Comparison of ENCODE assay signal across 29 cellular contexts in the genomic region with DNA sequence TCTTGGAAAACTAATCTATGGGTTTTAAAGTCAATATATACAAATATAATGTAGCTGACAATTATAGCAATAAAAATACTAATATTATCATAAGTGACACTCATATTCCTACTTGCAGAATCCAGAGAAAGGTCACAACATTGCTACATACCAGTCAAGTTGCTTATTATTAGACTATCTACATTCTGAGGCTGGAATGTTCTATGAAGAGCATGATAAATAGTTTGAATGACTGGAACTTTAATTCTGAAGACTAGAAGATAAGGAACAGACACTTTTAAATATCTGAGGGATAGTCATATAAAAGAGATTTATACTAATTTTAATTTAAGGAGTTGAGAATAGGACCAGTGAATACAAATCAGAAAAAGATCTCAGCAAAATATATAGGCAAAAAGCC.
"Had no signal": no experiment of that assay in that cellular context is flagged by ENCODE, and none has a peak within 500 bp of the region (broad histone marks: within the 10 kb centered on the region; RNA-seq: fewer than 3 reads in every experiment).

No MANE protein-coding gene starts in this region.

- H3K27me3 Mint-ChIP-seq: activated CD4-positive, alpha-beta memory T cell treated with anti-CD3 and anti-CD28 coated beads for 36 hours; activated CD4-positive, alpha-beta T cell treated with anti-CD3 and anti-CD28 coated beads for 36 hours; activated CD4-positive, alpha-beta T cell treated with anti-CD3 and anti-CD28 coated beads, Interleukin-2, amount 10 ng/mL, durations not matched to agents 24 days and 14 days; activated CD8-positive, alpha-beta memory T cell treated with anti-CD3 and anti-CD28 coated beads, Interleukin-2, amount 10 ng/mL, durations not matched to agents 7 days and 5 days; activated naive CD4-positive, alpha-beta T cell treated with anti-CD3 and anti-CD28 coated beads, Interleukin-2, amount 10 ng/mL, durations not matched to agents 7 days and 5 days; activated naive CD8-positive, alpha-beta T cell treated with anti-CD3 and anti-CD28 coated beads, Interleukin-2, amount 10 ng/mL, durations not matched to agents 7 days and 5 days had no signal

- H3K4me3 Mint-ChIP-seq: activated CD4-positive, alpha-beta memory T cell treated with anti-CD3 and anti-CD28 coated beads for 36 hours; activated CD4-positive, alpha-beta T cell treated with anti-CD3 and anti-CD28 coated beads for 36 hours; activated CD4-positive, alpha-beta T cell treated with anti-CD3 and anti-CD28 coated beads, Interleukin-2, amount 10 ng/mL, durations not matched to agents 24 days and 14 days; activated CD8-positive, alpha-beta memory T cell treated with anti-CD3 and anti-CD28 coated beads, Interleukin-2, amount 10 ng/mL, durations not matched to agents 7 days and 5 days; activated CD8-positive, alpha-beta T cell treated with anti-CD3 and anti-CD28 coated beads, Interleukin-2, amount 10 ng/mL, durations not matched to agents 7 days and 5 days; activated naive CD4-positive, alpha-beta T cell treated with anti-CD3 and anti-CD28 coated beads, Interleukin-2, amount 10 ng/mL, durations not matched to agents 7 days and 5 days; activated naive CD8-positive, alpha-beta T cell treated with anti-CD3 and anti-CD28 coated beads, Interleukin-2, amount 10 ng/mL, durations not matched to agents 7 days and 5 days; activated T-helper 1 cell treated with anti-CD3 and anti-CD28 coated beads, Interleukin-12 subunit alpha, Interleukin-12 subunit beta, Interleukin-2, Interleukin-4 antibody, amounts not matched to agents 30 ng/mL and 10 ng/mL and 1 ng/mL, durations not matched to agents 14 hours and 24 hours and 36 hours had no signal

- FAIRE-seq: endometrium, endothelial cell of umbilical vein had no signal

- H3K4me1 Mint-ChIP-seq: activated CD4-positive, alpha-beta T cell treated with anti-CD3 and anti-CD28 coated beads for 36 hours; activated CD4-positive, alpha-beta T cell treated with anti-CD3 and anti-CD28 coated beads, Interleukin-2, amount 10 ng/mL, durations not matched to agents 24 days and 14 days; activated CD8-positive, alpha-beta memory T cell treated with anti-CD3 and anti-CD28 coated beads, Interleukin-2, amount 10 ng/mL, durations not matched to agents 7 days and 5 days; activated naive CD4-positive, alpha-beta T cell treated with anti-CD3 and anti-CD28 coated beads, Interleukin-2, amount 10 ng/mL, durations not matched to agents 7 days and 5 days; activated naive CD8-positive, alpha-beta T cell treated with anti-CD3 and anti-CD28 coated beads, Interleukin-2, amount 10 ng/mL, durations not matched to agents 7 days and 5 days had no signal

- H3K36me3 ChIP-seq: colonic mucosa, esophagus squamous epithelium, gastroesophageal sphincter had no signal

- H3K27ac ChIP-seq: body of pancreas, colonic mucosa, epithelial cell of prostate, esophagus squamous epithelium, gastroesophageal sphincter had no signal

- H3K4me3 ChIP-seq: body of pancreas, colonic mucosa, esophagus squamous epithelium, gastroesophageal sphincter had no signal

- H3K27me3 ChIP-seq: body of pancreas, colonic mucosa, esophagus squamous epithelium, gastroesophageal sphincter had no signal

- H3K9me3 ChIP-seq: body of pancreas, colonic mucosa, esophagus squamous epithelium, gastroesophageal sphincter had no signal

- H3K36me3 Mint-ChIP-seq: activated CD4-positive, alpha-beta memory T cell treated with anti-CD3 and anti-CD28 coated beads for 36 hours; activated CD8-positive, alpha-beta memory T cell treated with anti-CD3 and anti-CD28 coated beads, Interleukin-2, amount 10 ng/mL, durations not matched to agents 7 days and 5 days; activated naive CD4-positive, alpha-beta T cell treated with anti-CD3 and anti-CD28 coated beads, Interleukin-2, amount 10 ng/mL, durations not matched to agents 7 days and 5 days; activated naive CD4-positive, alpha-beta T cell treated with anti-CD3 and anti-CD28 coated beads, Interleukin-2, amount 50 U/mL, for 72 hours; activated naive CD8-positive, alpha-beta T cell treated with anti-CD3 and anti-CD28 coated beads, Interleukin-2, amount 10 ng/mL, durations not matched to agents 7 days and 5 days had no signal

- DNase-seq: activated CD4-positive, alpha-beta memory T cell treated with anti-CD3 and anti-CD28 coated beads for 36 hours; activated CD4-positive, alpha-beta T cell treated with anti-CD3 and anti-CD28 coated beads for 36 hours; activated CD4-positive, alpha-beta T cell treated with anti-CD3 and anti-CD28 coated beads, Interleukin-2, amount 10 ng/mL, durations not matched to agents 24 days and 14 days; activated CD4-positive, CD25-positive, alpha-beta regulatory T cell; activated CD4-positive, CD25-positive, alpha-beta regulatory T cell treated with anti-CD3 and anti-CD28 coated beads, Interleukin-2, amount 50 U/mL, for 72 hours; activated CD8-positive, alpha-beta memory T cell treated with anti-CD3 and anti-CD28 coated beads, Interleukin-2, amount 10 ng/mL, durations not matched to agents 7 days and 5 days; activated CD8-positive, alpha-beta memory T cell treated with anti-CD3 and anti-CD28 coated beads, Interleukin-2, amount 50 U/mL, for 4 hours; activated CD8-positive, alpha-beta T cell treated with anti-CD3 and anti-CD28 coated beads, Interleukin-2, amount 10 ng/mL, durations not matched to agents 7 days and 5 days; activated gamma-delta T cell; activated naive CD4-positive, alpha-beta T cell; activated naive CD4-positive, alpha-beta T cell treated with anti-CD3 and anti-CD28 coated beads, Interleukin-2, amount 10 ng/mL, durations not matched to agents 7 days and 5 days; activated naive CD8-positive, alpha-beta T cell treated with anti-CD3 and anti-CD28 coated beads, Interleukin-2, amount 10 ng/mL, durations not matched to agents 7 days and 5 days; activated T-cell treated with anti-CD3 and anti-CD28 coated beads, Interleukin-2, amount 50 U/mL, for 1 hour; activated T-cell treated with anti-CD3 and anti-CD28 coated beads, Interleukin-2, amount 50 U/mL, for 48 hours; amygdala; aorta; body of pancreas; caudate nucleus; colonic mucosa; effector CD8-positive, alpha-beta T cell; esophagus squamous epithelium; foreskin melanocyte; T-helper 2 cell had no signal

- H3K4me1 ChIP-seq: body of pancreas, colonic mucosa, esophagus squamous epithelium, gastroesophageal sphincter had no signal

- ATAC-seq: activated CD4-positive, alpha-beta T cell treated with anti-CD3 and anti-CD28 coated beads for 36 hours; activated CD8-positive, alpha-beta memory T cell treated with anti-CD3 and anti-CD28 coated beads, Interleukin-2, amount 10 ng/mL, durations not matched to agents 7 days and 5 days; activated CD8-positive, alpha-beta T cell treated with anti-CD3 and anti-CD28 coated beads, Interleukin-2, amount 10 ng/mL, durations not matched to agents 7 days and 5 days; activated naive CD4-positive, alpha-beta T cell treated with anti-CD3 and anti-CD28 coated beads, Interleukin-2, amount 50 U/mL, for 72 hours; body of pancreas; gastroesophageal sphincter had no signal

- H3K27ac Mint-ChIP-seq: activated CD4-positive, alpha-beta memory T cell treated with anti-CD3 and anti-CD28 coated beads for 36 hours; activated CD4-positive, alpha-beta T cell treated with anti-CD3 and anti-CD28 coated beads for 36 hours; activated CD4-positive, alpha-beta T cell treated with anti-CD3 and anti-CD28 coated beads, Interleukin-2, amount 10 ng/mL, durations not matched to agents 24 days and 14 days; activated CD8-positive, alpha-beta memory T cell treated with anti-CD3 and anti-CD28 coated beads, Interleukin-2, amount 10 ng/mL, durations not matched to agents 7 days and 5 days; activated CD8-positive, alpha-beta T cell treated with anti-CD3 and anti-CD28 coated beads, Interleukin-2, amount 10 ng/mL, durations not matched to agents 7 days and 5 days; activated naive CD4-positive, alpha-beta T cell treated with anti-CD3 and anti-CD28 coated beads, Interleukin-2, amount 10 ng/mL, durations not matched to agents 7 days and 5 days; activated naive CD4-positive, alpha-beta T cell treated with anti-CD3 and anti-CD28 coated beads, Interleukin-2, amount 50 U/mL, for 72 hours; activated naive CD8-positive, alpha-beta T cell treated with anti-CD3 and anti-CD28 coated beads, Interleukin-2, amount 10 ng/mL, durations not matched to agents 7 days and 5 days; activated T-helper 1 cell treated with anti-CD3 and anti-CD28 coated beads, Interleukin-12 subunit alpha, Interleukin-12 subunit beta, Interleukin-2, Interleukin-4 antibody, amounts not matched to agents 30 ng/mL and 10 ng/mL and 1 ng/mL, durations not matched to agents 14 hours and 24 hours and 36 hours had no signal
